In genomic region chr11:18761741-18762140, GRCh38 we compare ENCODE assay signal across 21 cellular contexts. TPM values are rescaled to one million over a fixed set of nuclear protein-coding genes. Genes with fewer than 3 reads are reported as not detected.
"Had no signal": no experiment of that assay in that cellular context is flagged by ENCODE, and none has a peak within 500 bp of the region (broad histone marks: within the 10 kb centered on the region; RNA-seq: fewer than 3 reads in every experiment).

No MANE protein-coding gene starts in this region.

- H3K9ac ChIP-seq: SK-N-SH had no signal

- H3K27ac ChIP-seq: HL-60 had no signal

- H3K27me3 ChIP-seq: MG63 had no signal

- H3K4me2 ChIP-seq: SK-N-SH had no signal

- DNase-seq: Karpas-422, KG1, MG63, NCI-H1092, NCI-H1105 treated with DMSO at 0.1 percent for 48 hours, NCI-H1417 treated with DMSO at 0.1 percent for 48 hours, NCI-H146, NCI-H1694 treated with DMSO at 0.1 percent for 48 hours, NCI-H1930, NCI-H2081, NCI-H2107, NCI-H2227 treated with DMSO at 0.1 percent for 48 hours, NCI-H524, NCI-H526 treated with DMSO at 0.1 percent for 48 hours, NCI-H748 treated with DMSO at 0.1 percent for 48 hours, RPMI8226, SHP77, SK-N-SH had no signal

- H3K4me3 ChIP-seq: MG63 had no signal

- H3K36me3 ChIP-seq: MG63 had no signal

- H3K9me3 ChIP-seq: MG63, SK-N-SH had no signal

RNA-seq across cellular contexts. Expression of gene PTPN5, which starts 29.9 kb away (rescaled TPM):
- total RNA-seq: NCI-H460, SK-MEL-5 had no signal
- polyA plus RNA-seq: SK-N-SH had no signal

RNA-seq across cellular contexts. Expression of gene IGSF22, which starts 35.8 kb away (rescaled TPM):
- total RNA-seq: NCI-H460, SK-MEL-5 had no signal
